1 cellular context compared by ENCODE assay signal in genomic region chr1:62687903-62688686, GRCh38.
TF ChIP-seq lines count a peak whose summit lies in the region.

TSS of gene DOCK7 (minus strand) at chr1:62688386. CDS start at chr1:62688264, 122 bp downstream.

TF ChIP-seq in K562, 482 proteins besides CTCF, POLR2A, EP300 and RAD21 (continued from another document):
- TF ChIP-seq ZNF740 (CRISPR knock-in tag; IDR thresholded peaks at IDR 0.05) (peak; percentile 65), ZNF740 (tag; IDR thresholded peaks at IDR 0.05) (no peak), MEIS2 (IDR thresholded peaks at IDR 0.05; ENCODE audit: partially characterized antibody) (no peak), BCOR (IDR thresholded peaks at IDR 0.05) (peak; percentile 85), SMARCC2 (IDR thresholded peaks at IDR 0.05; ENCODE audit: low read depth) (no peak), CUX1 (CRISPR knock-in tag; IDR thresholded peaks at IDR 0.05) (no peak)
TF ChIP-seq in K562: peak in this region for 67.
